ENCODE assay signal across 7 cellular contexts in genomic region chr7:149125864-149126661, GRCh38. TPM values are rescaled to one million over a fixed set of nuclear protein-coding genes. Genes with fewer than 3 reads are reported as not detected.
DNase-seq lines count a peak whose midpoint lies in the region; ATAC-seq, FAIRE-seq and TF ChIP-seq lines count a peak whose summit lies in the region.

TSS of gene ZNF425 (minus strand) at chr7:149126324. CDS start at chr7:149126213, 111 bp downstream.

- peak; percentile 88 for DNase-seq in GM18507 (ENCODE audit: extremely low spot score, insufficient read length, low read depth)
- DNase-seq in NCI-H187 (lab: John Stamatoyannopoulos, UW) = peak; percentile 90 to 94
- DNase-seq in T-helper 22 cell (ENCODE audit: low read depth) = peak; percentile 86
- DNase-seq in astrocyte of the cerebellum (ENCODE audit: low read depth) = peak; percentile 78
- peak; percentile 77 to 93 for DNase-seq in hippocampal formation (lab: John Stamatoyannopoulos, UW)
- DNase-seq in sciatic nerve (ENCODE audit: low spot score) = peak; percentile 96

- TF ChIP-seq CTCF in astrocyte of the cerebellum (IDR thresholded peaks at IDR 0.05; ENCODE audit: low read depth, low read length, missing control alignments) = peak; percentile 96

- H3K4me3 ChIP-seq in astrocyte of the cerebellum (ENCODE audit: low read depth, low read length) = peak within 1 kb of the TSS; percentile 98

- intact Hi-C loops in sciatic nerve (cut with DNase I) = no loop called here

- peak; percentile 84 for FAIRE-seq in GM18507 (lab: Jason Lieb, UNC)

- ATAC-seq in HG02970 (IDR thresholded peaks at IDR 0.05; ENCODE audit: low FRiP score, unreplicated experiment) = peak; percentile 84
- ATAC-seq in sciatic nerve = peak; percentile 96

- in situ Hi-C loops in astrocyte of the cerebellum (cut with HindIII; ENCODE audit: low sequenced_read_pairs) = no loop called here

RNA-seq across cellular contexts. Expression of gene ZNF425, which starts in this region (rescaled TPM):
- 3.2 TPM for total RNA-seq in sciatic nerve

Comparison
In these comparisons a context has a peak if more than half of its experiments do, and no peak if none do; other contexts are left out.
1. Peak in every context shown above with its lines: DNase-seq, ATAC-seq and H3K4me3 ChIP-seq.